Comparison of ENCODE assay signal across 8 cellular contexts in genomic region chr9:105901514-105902109, GRCh38.
DNase-seq lines count a peak whose midpoint lies in the region; ATAC-seq and TF ChIP-seq lines count a peak whose summit lies in the region.

No MANE protein-coding gene starts in this region.

- TF ChIP-seq CTCF in DND-41 (IDR thresholded peaks at IDR 0.05; ENCODE audit: borderline replicate concordance, extremely low read depth, low read length, poor library complexity, severe bottlenecking) = peak; percentile 63
- TF ChIP-seq CTCF in WI38 (IDR thresholded peaks at IDR 0.05; ENCODE audit: low read depth, low read length) = peak; percentile 62

- no peak overlapping the region for H3K9ac ChIP-seq in DND-41 (ENCODE audit: low read depth, low read length)

- H3K27ac ChIP-seq in DND-41 (ENCODE audit: low read length) = no peak overlapping the region

- ATAC-seq in DND-41 (ENCODE audit: insufficient read depth, low read depth) (peak; percentile 59; the same call in 1 of the 3 replicates), GM19468 (IDR thresholded peaks at IDR 0.05; ENCODE audit: extremely low read depth, unreplicated experiment) (peak; percentile 39)
- ATAC-seq in stimulated activated memory B cell treated with anti-CD40 and anti-IgM and Interleukin-4, amounts not matched to agents 10 μg/mL and 1 μg/mL and 100 μg/mL, for 72 hours = peak; percentile 64
- ATAC-seq in activated T-helper 17 cell treated with anti-CD3 and anti-CD28 coated beads, Interleukin-2, amount 50 U/mL, for 72 hours (replicated peaks) = no peak

- no peaks in the 10 kb centered on the region for H3K36me3 Mint-ChIP-seq in stimulated activated memory B cell treated with anti-CD40 and anti-IgM and Interleukin-4, amounts not matched to agents 10 μg/mL and 1 μg/mL and 100 μg/mL, for 72 hours
- H3K36me3 Mint-ChIP-seq in activated T-helper 17 cell treated with anti-CD3 and anti-CD28 coated beads, Interleukin-2, amount 50 U/mL, for 72 hours (ENCODE audit: low read depth) = no peaks in the 10 kb centered on the region

- H3K4me3 ChIP-seq in DND-41 (ENCODE audit: low read depth in 1 of 2, low read length in 2 of 2) (no peak overlapping the region), WI38 (ENCODE audit: low read depth, low read length) (no peak overlapping the region)

- no peak overlapping the region for H3K27ac Mint-ChIP-seq in stimulated activated memory B cell treated with anti-CD40 and anti-IgM and Interleukin-4, amounts not matched to agents 10 μg/mL and 1 μg/mL and 100 μg/mL, for 72 hours
- no peak overlapping the region for H3K27ac Mint-ChIP-seq in activated T-helper 17 cell treated with anti-CD3 and anti-CD28 coated beads, Interleukin-2, amount 50 U/mL, for 72 hours

- H3K9me3 ChIP-seq in DND-41 (ENCODE audit: insufficient read depth, low read length, severe bottlenecking) = no peaks in the 10 kb centered on the region

- H3K79me2 ChIP-seq in DND-41 (ENCODE audit: insufficient read depth, low read length) = no peaks in the 10 kb centered on the region

- H3K4me2 ChIP-seq in DND-41 (ENCODE audit: insufficient read depth, low read length) = no peak overlapping the region

- DNase-seq in DND-41 (no peak), KG1 (lab: John Stamatoyannopoulos, UW) (peak; percentile 23), hepatic stellate cell (ENCODE audit: low spot score) (peak; percentile 7), GF-D8 (lab: John Stamatoyannopoulos, UW) (no peak)

- no peaks in the 10 kb centered on the region for H3K9me3 Mint-ChIP-seq in stimulated activated memory B cell treated with anti-CD40 and anti-IgM and Interleukin-4, amounts not matched to agents 10 μg/mL and 1 μg/mL and 100 μg/mL, for 72 hours
- H3K9me3 Mint-ChIP-seq in activated T-helper 17 cell treated with anti-CD3 and anti-CD28 coated beads, Interleukin-2, amount 50 U/mL, for 72 hours = peaks cover 3% of the 10 kb centered on the region

- no peaks in the 10 kb centered on the region for H3K27me3 ChIP-seq in DND-41 (ENCODE audit: insufficient read depth, low read length, poor library complexity)

- peaks cover 16% of the 10 kb centered on the region for H3K27me3 Mint-ChIP-seq in stimulated activated memory B cell treated with anti-CD40 and anti-IgM and Interleukin-4, amounts not matched to agents 10 μg/mL and 1 μg/mL and 100 μg/mL, for 72 hours
- H3K27me3 Mint-ChIP-seq in activated T-helper 17 cell treated with anti-CD3 and anti-CD28 coated beads, Interleukin-2, amount 50 U/mL, for 72 hours = peaks cover 13% of the 10 kb centered on the region

- H3K4me3 Mint-ChIP-seq in stimulated activated memory B cell treated with anti-CD40 and anti-IgM and Interleukin-4, amounts not matched to agents 10 μg/mL and 1 μg/mL and 100 μg/mL, for 72 hours = no peak overlapping the region
- H3K4me3 Mint-ChIP-seq in activated T-helper 17 cell treated with anti-CD3 and anti-CD28 coated beads, Interleukin-2, amount 50 U/mL, for 72 hours = no peak overlapping the region

- H2AFZ ChIP-seq in DND-41 (ENCODE audit: low read depth, low read length) = no peak overlapping the region

- H3K36me3 ChIP-seq in DND-41 (ENCODE audit: insufficient read depth, low read length) = no peaks in the 10 kb centered on the region

- no peaks in the 10 kb centered on the region for H3K4me1 ChIP-seq in DND-41 (ENCODE audit: insufficient read depth, low read length)

- no peaks in the 10 kb centered on the region for H4K20me1 ChIP-seq in DND-41 (ENCODE audit: insufficient read depth, low read length)

- H3K4me1 Mint-ChIP-seq in stimulated activated memory B cell treated with anti-CD40 and anti-IgM and Interleukin-4, amounts not matched to agents 10 μg/mL and 1 μg/mL and 100 μg/mL, for 72 hours = no peaks in the 10 kb centered on the region
- no peaks in the 10 kb centered on the region for H3K4me1 Mint-ChIP-seq in activated T-helper 17 cell treated with anti-CD3 and anti-CD28 coated beads, Interleukin-2, amount 50 U/mL, for 72 hours

Comparison
In these comparisons a context has a peak if more than half of its experiments do, and no peak if none do; other contexts are left out.
1. DNase-seq: peak in KG1 (single experiment) and hepatic stellate cell (single experiment); none in DND-41 (single experiment) and GF-D8 (single experiment).